Comparison of ENCODE assay signal across 8 cellular contexts in genomic region chr20:47351643-47352331, GRCh38. TPM values are rescaled to one million over a fixed set of nuclear protein-coding genes. Genes with fewer than 3 reads are reported as not detected.
DNase-seq lines count a peak whose midpoint lies in the region; ATAC-seq, FAIRE-seq and TF ChIP-seq lines count a peak whose summit lies in the region.

No MANE protein-coding gene starts in this region.

- ATAC-seq in GM21619 (IDR thresholded peaks at IDR 0.05; ENCODE audit: unreplicated experiment) (no peak), HG03095 (IDR thresholded peaks at IDR 0.05; ENCODE audit: unreplicated experiment) (no peak), GM18907 (IDR thresholded peaks at IDR 0.05; ENCODE audit: unreplicated experiment) (no peak)

- POLR2A ChIA-PET in OCI-LY7 (lab: Charles Lee), result interaction anchor here (0.9 to 1.3 kb wide), 4 partner anchors 9 to 59 kb away, joined by 3 to 5 read pairs (median 4); no protein-coding TSS in a partner anchor

- peak overlapping the region; percentile 98 for H3K4me2 ChIP-seq in OCI-LY7 (ENCODE audit: low read length)

- peaks cover 98% of the 10 kb centered on the region for H3K79me2 ChIP-seq in OCI-LY7 (ENCODE audit: insufficient read depth, low read depth, low read length)

- CTCF ChIA-PET in OCI-LY7 (lab: Charles Lee; ENCODE audit: unreplicated experiment), result interaction anchor here (0.6 kb wide), 1 partner anchor 86 kb away, joined by 3 read pairs; no protein-coding TSS in a partner anchor

- intact Hi-C loops in OCI-LY7 (cut with micrococcal nuclease; ENCODE audit: unreplicated experiment), result loop anchor here (10.0 kb wide), 1 partner anchor 1693 kb away; the partner anchor contains the start of gene CSE1L

- no peak for TF ChIP-seq CTCF in OCI-LY7 (conservative IDR thresholded peaks at IDR 0.05; ENCODE audit: low read length)

- peaks cover 62% of the 10 kb centered on the region for H3K36me3 ChIP-seq in OCI-LY7 (ENCODE audit: insufficient read depth, low read length)

- no peaks in the 10 kb centered on the region for H3K9me2 ChIP-seq in OCI-LY7 (ENCODE audit: insufficient read depth, low read length)

- DNase-seq in GM12892 (ENCODE audit: insufficient read length), result no peak
- peak; percentile 64 for DNase-seq in OCI-LY7 (ENCODE audit: low spot score)
- DNase-seq in epithelial cell of prostate (ENCODE audit: low read depth, low spot score), result no peak
- peak; percentile 72 for DNase-seq in pons (ENCODE audit: low spot score)
- DNase-seq in stimulated activated CD4-positive, alpha-beta T cell treated with anti-CD3 and anti-CD28 coated beads, Interleukin-15, amount 100 ng/mL, for 24 hours, result no peak

- peaks cover 78% of the 10 kb centered on the region for H3K4me1 ChIP-seq in OCI-LY7 (ENCODE audit: insufficient read depth, low read length, poor library complexity, severe bottlenecking)

- FAIRE-seq in GM12892 (lab: Jason Lieb, UNC), result no peak

- H3K4me3 ChIP-seq in OCI-LY7 (ENCODE audit: low read depth, low read length, poor library complexity, severe bottlenecking), result peak overlapping the region; percentile 74

- peaks cover 22% of the 10 kb centered on the region for H4K20me1 ChIP-seq in OCI-LY7 (ENCODE audit: insufficient read depth, low read length)

- TF ChIP-seq POLR2A in GM12892 (IDR thresholded peaks at IDR 0.05; ENCODE audit: low read depth, low read length), result 0 out of 2 replicates have a peak, but pooled peaks have one; percentile 55

- H3K9me3 ChIP-seq in OCI-LY7 (ENCODE audit: low read length), result no peaks in the 10 kb centered on the region

- no peak overlapping the region for H2AFZ ChIP-seq in OCI-LY7 (ENCODE audit: low read length)

- H3K27ac ChIP-seq in OCI-LY7 (ENCODE audit: low read depth, low read length, poor library complexity, severe bottlenecking), result peak overlapping the region; percentile 90
- peak overlapping the region; percentile 100 for H3K27ac ChIP-seq in epithelial cell of prostate

- no TSS peak for BruUV-seq in OCI-LY7 (replicated peaks; lab: Mats Ljungman, UMichigan)

RNA-seq across cellular contexts. Expression of gene ZMYND8, which starts 4.7 kb away (rescaled TPM):
- 20.2 TPM for polyA plus RNA-seq in GM12892 (2012; ENCODE audit: missing spikeins)
- total RNA-seq in OCI-LY7 (2014; rRNA removed; shearing (Covaris generic)), result 26.1 and 30.4 TPM in 2 replicates
- 69.1 and 77.0 TPM in 2 replicates for total RNA-seq in OCI-LY7 (2022)

Comparison
In these comparisons a context has a peak if more than half of its experiments do, and no peak if none do; other contexts are left out.
1. DNase-seq: peak in OCI-LY7 (single experiment) and pons (single experiment); none in GM12892 (single experiment), epithelial cell of prostate (single experiment) and stimulated activated CD4-positive, alpha-beta T cell treated with anti-CD3 and anti-CD28 coated beads, Interleukin-15, amount 100 ng/mL, for 24 hours (single experiment).